In the genomic region with DNA sequence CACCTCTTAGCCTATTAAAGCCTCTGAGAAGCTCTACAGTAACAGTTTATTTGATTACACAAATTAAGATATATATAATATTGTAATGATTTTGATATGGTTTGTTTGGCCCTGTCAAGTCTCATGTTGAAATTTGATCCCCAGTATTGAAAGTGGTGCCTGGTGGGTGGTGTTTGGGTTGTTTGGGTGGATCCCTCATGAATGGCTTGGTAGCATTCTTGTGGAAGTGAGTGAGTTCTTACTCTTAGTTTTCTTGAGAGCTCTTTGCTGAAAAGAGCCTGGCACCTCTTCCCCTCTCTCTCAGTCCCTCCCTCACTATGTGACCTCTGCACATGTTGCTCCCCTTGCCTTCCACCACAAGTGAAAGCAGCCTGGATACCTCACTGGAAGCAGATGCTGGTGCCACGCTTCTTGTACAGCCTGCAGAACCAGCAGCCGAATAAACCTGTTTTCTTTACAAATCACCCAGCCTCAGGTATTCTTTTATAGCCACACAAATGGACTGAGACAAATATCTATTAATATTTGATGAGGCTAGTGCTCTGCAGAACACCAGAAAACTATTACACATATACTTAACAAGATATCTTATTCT, we compare ENCODE assay signal across 1 cellular context.
TF ChIP-seq lines count a peak whose summit lies in the region.

No MANE protein-coding gene starts in this region.

TF ChIP-seq in GM23338, 12 proteins besides CTCF, POLR2A, EP300 and RAD21 (continued from another document):
- TF ChIP-seq ZNF462 (CRISPR knock-in tag; IDR thresholded peaks at IDR 0.05) (no peak), JUNB (IDR thresholded peaks at IDR 0.05; ENCODE audit: unreplicated experiment) (no peak), ZNF331 (CRISPR knock-in tag; IDR thresholded peaks at IDR 0.05; ENCODE audit: low read depth) (no peak), EZH2phosphoT487 (IDR thresholded peaks at IDR 0.05; ENCODE audit: unreplicated experiment) (no peak), STAT1 (IDR thresholded peaks at IDR 0.05; ENCODE audit: unreplicated experiment) (no peak), EZH2 (IDR thresholded peaks at IDR 0.05; ENCODE audit: low read depth, unreplicated experiment) (no peak), ZNF114 (CRISPR knock-in tag; IDR thresholded peaks at IDR 0.05) (no peak)
- TF ChIP-seq, protein P1, sequence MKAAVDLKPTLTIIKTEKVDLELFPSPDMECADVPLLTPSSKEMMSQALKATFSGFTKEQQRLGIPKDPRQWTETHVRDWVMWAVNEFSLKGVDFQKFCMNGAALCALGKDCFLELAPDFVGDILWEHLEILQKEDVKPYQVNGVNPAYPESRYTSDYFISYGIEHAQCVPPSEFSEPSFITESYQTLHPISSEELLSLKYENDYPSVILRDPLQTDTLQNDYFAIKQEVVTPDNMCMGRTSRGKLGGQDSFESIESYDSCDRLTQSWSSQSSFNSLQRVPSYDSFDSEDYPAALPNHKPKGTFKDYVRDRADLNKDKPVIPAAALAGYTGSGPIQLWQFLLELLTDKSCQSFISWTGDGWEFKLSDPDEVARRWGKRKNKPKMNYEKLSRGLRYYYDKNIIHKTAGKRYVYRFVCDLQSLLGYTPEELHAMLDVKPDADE (IDR thresholded peaks at IDR 0.05): no peak
